17 cellular contexts compared by ENCODE assay signal in genomic region chr2:155125585-155126230, GRCh38.
A peak's percentile ranks its signal among the peaks of the same experiment; 100 is the strongest.
DNase-seq lines count a peak whose midpoint lies in the region; ATAC-seq and TF ChIP-seq lines count a peak whose summit lies in the region.
"Had no signal": no experiment of that assay in that cellular context is flagged by ENCODE, and none has a peak within 500 bp of the region (broad histone marks: within the 10 kb centered on the region; RNA-seq: fewer than 3 reads in every experiment).

No MANE protein-coding gene starts in this region.

- dilution Hi-C loops in mammary epithelial cell (cut with HindIII; ENCODE audit: low sequenced_read_pairs), result no loop called here

- no peak for TF ChIP-seq POLR2A in breast epithelium (IDR thresholded peaks at IDR 0.05)

- H3K79me2 ChIP-seq in mammary epithelial cell (ENCODE audit: insufficient read depth, low read length) (no peaks in the 10 kb centered on the region), PC-9 (ENCODE audit: low read depth) (no peaks in the 10 kb centered on the region)

- H3K4me2 ChIP-seq in mammary epithelial cell (ENCODE audit: insufficient read depth, low read depth, low read length) (no peak overlapping the region), PC-9 (no peak overlapping the region)
- H3K4me2 ChIP-seq: BLaER1 had no signal

- ATAC-seq in HG02610 (IDR thresholded peaks at IDR 0.05; ENCODE audit: unreplicated experiment), result peak; percentile 82
- peak; percentile 54 for ATAC-seq in HG03432 (IDR thresholded peaks at IDR 0.05; ENCODE audit: unreplicated experiment)

- WGBS in mammary epithelial cell (ENCODE audit: low coverage, missing lambda C conversion rate), result 78% methylated on average over 5 of the region's 5 CpGs

- H3K27me3 ChIP-seq in mammary epithelial cell (ENCODE audit: insufficient read depth, low read length) (no peaks in the 10 kb centered on the region), breast epithelium (no peaks in the 10 kb centered on the region), PC-9 (ENCODE audit: insufficient read depth, low read depth) (no peaks in the 10 kb centered on the region)
- H3K27me3 ChIP-seq: BLaER1 had no signal

- in situ Hi-C loops in mammary epithelial cell (cut with MboI; ENCODE audit: low sequenced_read_pairs in 2 of 2), result no loop called here

- no peak overlapping the region for H3K9ac ChIP-seq in mammary epithelial cell (ENCODE audit: insufficient read depth, low read length)
- H3K9ac ChIP-seq: BLaER1 had no signal

- DNase-seq in mammary epithelial cell (peak; percentile 0), breast epithelium (ENCODE audit: low spot score in 2 of 2) (no peak), NCI-H774 (lab: John Stamatoyannopoulos, UW) (no peak), DMS53 (lab: John Stamatoyannopoulos, UW) (no peak), PC-9 (no peak)
- DNase-seq in NK-92 treated with Interleukin-12 subunit alpha and Interleukin-12 subunit beta, amount 100 ng/mL, for 24 hours (lab: John Stamatoyannopoulos, UW), result no peak
- DNase-seq: AML-193; CD4-positive, CD25-positive, alpha-beta regulatory T cell; HCEC 1CT; HFFc6; IMR-90; Kasumi-1; KBM-7 had no signal

- intact Hi-C loops in mammary epithelial cell (cut with micrococcal nuclease), result no loop called here
- intact Hi-C loops in breast epithelium (cut with DNase I; ENCODE audit: low total_unique reads), result no loop called here
- intact Hi-C loops in PC-9 (cut with micrococcal nuclease; ENCODE audit: unreplicated experiment), result no loop called here

- no TSS peak for BruUV-seq in mammary epithelial cell (replicated peaks; lab: Mats Ljungman, UMichigan)
- BruUV-seq in PC-9 (replicated peaks; lab: Mats Ljungman, UMichigan), result no TSS peak

- no peaks in the 10 kb centered on the region for H3K4me1 ChIP-seq in mammary epithelial cell (ENCODE audit: insufficient read depth, low read length)
- H3K4me1 ChIP-seq in breast epithelium, result no peaks in the 10 kb centered on the region
- H3K4me1 ChIP-seq in PC-9 (replicated peaks; ENCODE audit: insufficient read depth), result no peaks in the 10 kb centered on the region
- H3K4me1 ChIP-seq: BLaER1 had no signal

- POLR2A ChIA-PET in PC-9 (lab: Charles Lee; ENCODE audit: unreplicated experiment), result no interaction called here

- H3K36me3 ChIP-seq in mammary epithelial cell (ENCODE audit: insufficient read depth, low read length) (no peaks in the 10 kb centered on the region), breast epithelium (no peaks in the 10 kb centered on the region), PC-9 (ENCODE audit: low read depth) (no peaks in the 10 kb centered on the region)
- H3K36me3 ChIP-seq: BLaER1 had no signal

- H4K20me1 ChIP-seq in mammary epithelial cell (ENCODE audit: insufficient read depth, low read length) (no peaks in the 10 kb centered on the region), PC-9 (ENCODE audit: insufficient read depth) (no peaks in the 10 kb centered on the region)
- H4K20me1 ChIP-seq: BLaER1 had no signal

- H3F3A ChIP-seq in PC-9 (ENCODE audit: insufficient read depth, low read depth), result no peaks in the 10 kb centered on the region

- H3K9me3 ChIP-seq in mammary epithelial cell (replicated peaks; ENCODE audit: insufficient read depth, low read length) (no peaks in the 10 kb centered on the region), breast epithelium (peaks cover 0 to 5% of the 10 kb centered on the region in 2 donors), PC-9 (ENCODE audit: insufficient read depth, low read depth) (no peaks in the 10 kb centered on the region)
- H3K9me3 ChIP-seq: BLaER1 had no signal

- CTCF ChIA-PET in mammary epithelial cell (lab: Charles Lee; ENCODE audit: low non-redundant PET), result no interaction called here
- CTCF ChIA-PET in PC-9 (lab: Charles Lee), result no interaction called here

- H2AFZ ChIP-seq in mammary epithelial cell (ENCODE audit: low read depth, low read length) (no peak overlapping the region), PC-9 (no peak overlapping the region)

- TF ChIP-seq CTCF in mammary epithelial cell (conservative IDR thresholded peaks at IDR 0.05 in 1 of 2, IDR thresholded peaks at IDR 0.05 in 1 of 2; ENCODE audit: extremely low read depth in 1 of 2, insufficient read depth in 1 of 2, low read depth in 1 of 2, low read length in 2 of 2) (no peak), breast epithelium (IDR thresholded peaks at IDR 0.05) (no peak), PC-9 (conservative IDR thresholded peaks at IDR 0.05) (no peak)

- H3K27ac ChIP-seq in mammary epithelial cell (ENCODE audit: insufficient read depth, low read depth, low read length) (no peak overlapping the region), breast epithelium (no peak overlapping the region), PC-9 (no peak overlapping the region)
- H3K27ac ChIP-seq: 22Rv1, BLaER1 had no signal

- H3K4me3 ChIP-seq in mammary epithelial cell (replicated peaks in 1 of 3; ENCODE audit: insufficient read depth in 1 of 3, low read depth in 2 of 3, low read length in 3 of 3) (no peak overlapping the region), breast epithelium (no peak overlapping the region), PC-9 (no peak overlapping the region)
- H3K4me3 ChIP-seq: BLaER1 had no signal

- no peaks in the 10 kb centered on the region for H3K9me2 ChIP-seq in PC-9 (ENCODE audit: insufficient read depth)
